In genomic region chr7:99331002-99331401, GRCh38 we compare ENCODE assay signal across 13 cellular contexts. TPM values are rescaled to one million over a fixed set of nuclear protein-coding genes. Genes with fewer than 3 reads are reported as not detected.
A peak's percentile ranks its signal among the peaks of the same experiment; 100 is the strongest.
DNase-seq lines count a peak whose midpoint lies in the region; ATAC-seq and TF ChIP-seq lines count a peak whose summit lies in the region.
"Had no signal": no experiment of that assay in that cellular context is flagged by ENCODE, and none has a peak within 500 bp of the region (broad histone marks: within the 10 kb centered on the region; RNA-seq: fewer than 3 reads in every experiment).

No MANE protein-coding gene starts in this region.

- H2BK12ac ChIP-seq in neuronal stem cell (ENCODE audit: low read length) = no peak overlapping the region

- H3K27ac Mint-ChIP-seq in T-helper 2 cell treated with Interferon-gamma antibody and Interleukin-4, amounts not matched to agents 5 μg/mL and 100 μg/mL, for 36 hours = peak overlapping the region; percentile 90
- peak overlapping the region; percentile 92 for H3K27ac Mint-ChIP-seq in osteocyte (ENCODE audit: unreplicated experiment)

- H4K8ac ChIP-seq in neuronal stem cell (ENCODE audit: low read depth, low read length) = no peak overlapping the region

- peaks cover 74% of the 10 kb centered on the region for H3K79me2 ChIP-seq in Loucy (ENCODE audit: insufficient read depth, low read length)

- no peaks in the 10 kb centered on the region for H3K9me2 ChIP-seq in Loucy (replicated peaks; ENCODE audit: low read depth, low read length)

- peak overlapping the region; percentile 48 for H3K4me3 ChIP-seq in Loucy (ENCODE audit: low read length, poor library complexity, severe bottlenecking)
- H3K4me3 ChIP-seq in brain microvascular endothelial cell (ENCODE audit: low read depth, low read length) = no peak overlapping the region
- peak overlapping the region in 1 of 2 donors; percentile 41 for H3K4me3 ChIP-seq in neuronal stem cell (ENCODE audit: low read length in 2 of 2)
- H3K4me3 ChIP-seq: body of pancreas, HAP-1 had no signal

- H2BK5ac ChIP-seq in neuronal stem cell (ENCODE audit: low read length) = no peak overlapping the region

- peaks cover 39% of the 10 kb centered on the region for H3K36me3 Mint-ChIP-seq in T-helper 2 cell treated with Interferon-gamma antibody and Interleukin-4, amounts not matched to agents 5 μg/mL and 100 μg/mL, for 36 hours (ENCODE audit: low read depth)
- peaks cover 14% of the 10 kb centered on the region for H3K36me3 Mint-ChIP-seq in osteocyte (ENCODE audit: unreplicated experiment)

- H3K27me3 ChIP-seq in Loucy (ENCODE audit: insufficient read depth, low read length, poor library complexity, severe bottlenecking) (peaks cover 3% of the 10 kb centered on the region), brain microvascular endothelial cell (replicated peaks) (no peaks in the 10 kb centered on the region), neuronal stem cell (ENCODE audit: control insufficient read depth in 3 of 3, insufficient read depth in 3 of 3, low read depth in 1 of 3, low read length in 3 of 3) (no peaks in the 10 kb centered on the region)
- H3K27me3 ChIP-seq: body of pancreas had no signal

- peaks cover 38% of the 10 kb centered on the region for H3K4me1 Mint-ChIP-seq in T-helper 2 cell treated with Interferon-gamma antibody and Interleukin-4, amounts not matched to agents 5 μg/mL and 100 μg/mL, for 36 hours (ENCODE audit: low read depth)
- peaks cover 42% of the 10 kb centered on the region for H3K4me1 Mint-ChIP-seq in osteocyte (ENCODE audit: unreplicated experiment)

- H3K27me3 Mint-ChIP-seq in T-helper 2 cell treated with Interferon-gamma antibody and Interleukin-4, amounts not matched to agents 5 μg/mL and 100 μg/mL, for 36 hours (ENCODE audit: low read depth) = no peaks in the 10 kb centered on the region
- H3K27me3 Mint-ChIP-seq in osteocyte (ENCODE audit: unreplicated experiment) = no peaks in the 10 kb centered on the region

- no peak overlapping the region for H4K91ac ChIP-seq in neuronal stem cell (ENCODE audit: low read depth, low read length, poor library complexity)

- H3K4ac ChIP-seq in neuronal stem cell (ENCODE audit: low read length) = no peak overlapping the region

- ATAC-seq in HG03439 (IDR thresholded peaks at IDR 0.05; ENCODE audit: unreplicated experiment) = no peak
- ATAC-seq: body of pancreas had no signal

- H3K9me3 Mint-ChIP-seq in T-helper 2 cell treated with Interferon-gamma antibody and Interleukin-4, amounts not matched to agents 5 μg/mL and 100 μg/mL, for 36 hours = no peaks in the 10 kb centered on the region
- H3K9me3 Mint-ChIP-seq in osteocyte (ENCODE audit: unreplicated experiment) = no peaks in the 10 kb centered on the region

- peaks cover 48% of the 10 kb centered on the region for H4K20me1 ChIP-seq in Loucy (ENCODE audit: insufficient read depth, low read length, poor library complexity, severe bottlenecking)

- H3K23ac ChIP-seq in neuronal stem cell (ENCODE audit: low read depth, low read length, poor library complexity) = no peak overlapping the region

- H3K9me3 ChIP-seq in Loucy (ENCODE audit: insufficient read depth, low read depth, low read length) (no peaks in the 10 kb centered on the region), neuronal stem cell (replicated peaks in 1 of 2; ENCODE audit: control insufficient read depth in 2 of 2, insufficient read depth in 1 of 2, low read depth in 1 of 2, low read length in 2 of 2) (no peaks in the 10 kb centered on the region)
- H3K9me3 ChIP-seq: body of pancreas, HAP-1 had no signal

- in situ Hi-C loops in brain microvascular endothelial cell (cut with HindIII; ENCODE audit: low pct_ligation_motif_present, low sequenced_read_pairs) = no loop called here

- H2AK5ac ChIP-seq in neuronal stem cell (ENCODE audit: low read depth, low read length) = no peak overlapping the region

- H3K4me2 ChIP-seq in Loucy (ENCODE audit: low read depth, low read length, poor library complexity, severe bottlenecking) (peak overlapping the region; percentile 96), neuronal stem cell (ENCODE audit: insufficient read depth, low read length, poor library complexity, severe bottlenecking) (no peak overlapping the region)

- H2AFZ ChIP-seq in Loucy (ENCODE audit: low read length) (no peak overlapping the region), neuronal stem cell (ENCODE audit: low read length) (no peak overlapping the region)

- H2BK15ac ChIP-seq in neuronal stem cell (ENCODE audit: low read length) = no peak overlapping the region

- no peak overlapping the region for H2BK120ac ChIP-seq in neuronal stem cell (ENCODE audit: low read depth, low read length)

- H3K14ac ChIP-seq in neuronal stem cell (ENCODE audit: low read length) = no peak overlapping the region

- H3K36me3 ChIP-seq in Loucy (ENCODE audit: insufficient read depth, low read length) (peaks cover 22% of the 10 kb centered on the region; the same call in 1 of the 2 replicates), brain microvascular endothelial cell (replicated peaks) (peaks cover 30% of the 10 kb centered on the region), neuronal stem cell (replicated peaks in 1 of 2; ENCODE audit: control insufficient read depth in 2 of 2, insufficient read depth in 2 of 2, low read length in 2 of 2) (peaks cover 6 to 62% of the 10 kb centered on the region in 2 donors)

- no peaks in the 10 kb centered on the region for H3K79me1 ChIP-seq in neuronal stem cell (ENCODE audit: low read depth, low read length)

- WGBS in neuronal stem cell (ENCODE audit: extremely low coverage in 2 of 2, insufficient read length in 2 of 2, insufficient replicate concordance in 1 of 2), 2 donors = no CpG with 5 or more reads among the region's 2 CpGs

- TF ChIP-seq CTCF in Loucy (conservative IDR thresholded peaks at IDR 0.05; ENCODE audit: low read length) (no peak), brain microvascular endothelial cell (IDR thresholded peaks at IDR 0.05; ENCODE audit: low read depth, low read length, missing control alignments) (no peak), osteocyte (IDR thresholded peaks at IDR 0.05) (no peak)

- H3K4me1 ChIP-seq in Loucy (ENCODE audit: insufficient read depth, low read length, poor library complexity, severe bottlenecking) (peaks cover 39% of the 10 kb centered on the region), neuronal stem cell (ENCODE audit: control insufficient read depth in 2 of 2, insufficient read depth in 1 of 2, low read depth in 1 of 2, low read length in 2 of 2) (peaks cover 2 to 3% of the 10 kb centered on the region in 2 donors)

- no peak overlapping the region for H3K4me3 Mint-ChIP-seq in T-helper 2 cell treated with Interferon-gamma antibody and Interleukin-4, amounts not matched to agents 5 μg/mL and 100 μg/mL, for 36 hours
- H3K4me3 Mint-ChIP-seq in osteocyte (ENCODE audit: unreplicated experiment) = no peak overlapping the region

- H3F3A ChIP-seq in Loucy (ENCODE audit: low read depth) = no peaks in the 10 kb centered on the region

- DNase-seq in T-helper 2 cell treated with Interferon-gamma antibody and Interleukin-4, amounts not matched to agents 5 μg/mL and 100 μg/mL, for 36 hours (ENCODE audit: low spot score) = peak; percentile 11
- no peak for DNase-seq in T-helper 2 cell
- peak; percentile 23 for DNase-seq in brain microvascular endothelial cell
- DNase-seq in osteocyte (ENCODE audit: extremely low spot score, unreplicated experiment) = no peak
- no peak for DNase-seq in substantia nigra (lab: John Stamatoyannopoulos, UW)
- no peak for DNase-seq in neuronal stem cell (ENCODE audit: low spot score)
- DNase-seq: NCI-H1105 had no signal

- H3K27ac ChIP-seq in brain microvascular endothelial cell (peak overlapping the region; percentile 82), substantia nigra (ENCODE audit: low read depth, low read length, poor library complexity, severe bottlenecking) (no peak overlapping the region), neuronal stem cell (replicated peaks; ENCODE audit: low read length) (no peak overlapping the region)
- H3K27ac ChIP-seq: 22Rv1, VCaP had no signal

- no peak overlapping the region for H3K18ac ChIP-seq in neuronal stem cell (ENCODE audit: low read length)

- H3K9ac ChIP-seq in Loucy (ENCODE audit: low read depth, low read length, poor library complexity, severe bottlenecking) = no peak overlapping the region
- H3K9ac ChIP-seq in neuronal stem cell (ENCODE audit: low read depth, low read length, poor library complexity) = no peak overlapping the region

RNA-seq across cellular contexts. Expression of gene ARPC1A, which starts 5.3 kb away (rescaled TPM):
- 103 and 105 TPM in 2 replicates for total RNA-seq in osteocyte
- 238 TPM for polyA plus RNA-seq in neuronal stem cell (2013, experiment 1 of 2)
- polyA plus RNA-seq in neuronal stem cell (2013, experiment 2 of 2) = 242 TPM

RNA-seq across cellular contexts. Expression of gene ARPC1B, which starts 43.5 kb away (rescaled TPM):
- total RNA-seq in osteocyte = 76.1 and 84.9 TPM in 2 replicates
- 33.4 TPM for polyA plus RNA-seq in neuronal stem cell (2013, experiment 1 of 2)
- 32.0 TPM for polyA plus RNA-seq in neuronal stem cell (2013, experiment 2 of 2)

RNA-seq across cellular contexts. Expression of gene MYH16, which starts 58.4 kb away (rescaled TPM):
- total RNA-seq in osteocyte = not detected in 2 replicates
- not detected for polyA plus RNA-seq in neuronal stem cell (2013, experiment 1 of 2)
- not detected for polyA plus RNA-seq in neuronal stem cell (2013, experiment 2 of 2)

Comparison
In these comparisons a context has a peak if more than half of its experiments do, and no peak if none do; other contexts are left out.
1. DNase-seq: peak in T-helper 2 cell treated with Interferon-gamma antibody and Interleukin-4, amounts not matched to agents 5 μg/mL and 100 μg/mL, for 36 hours (single experiment) and brain microvascular endothelial cell (single experiment); none in T-helper 2 cell (0 of 5), osteocyte (single experiment), substantia nigra (0 of 49) and neuronal stem cell (single experiment).